8 cellular contexts compared by ENCODE assay signal in the genomic region with DNA sequence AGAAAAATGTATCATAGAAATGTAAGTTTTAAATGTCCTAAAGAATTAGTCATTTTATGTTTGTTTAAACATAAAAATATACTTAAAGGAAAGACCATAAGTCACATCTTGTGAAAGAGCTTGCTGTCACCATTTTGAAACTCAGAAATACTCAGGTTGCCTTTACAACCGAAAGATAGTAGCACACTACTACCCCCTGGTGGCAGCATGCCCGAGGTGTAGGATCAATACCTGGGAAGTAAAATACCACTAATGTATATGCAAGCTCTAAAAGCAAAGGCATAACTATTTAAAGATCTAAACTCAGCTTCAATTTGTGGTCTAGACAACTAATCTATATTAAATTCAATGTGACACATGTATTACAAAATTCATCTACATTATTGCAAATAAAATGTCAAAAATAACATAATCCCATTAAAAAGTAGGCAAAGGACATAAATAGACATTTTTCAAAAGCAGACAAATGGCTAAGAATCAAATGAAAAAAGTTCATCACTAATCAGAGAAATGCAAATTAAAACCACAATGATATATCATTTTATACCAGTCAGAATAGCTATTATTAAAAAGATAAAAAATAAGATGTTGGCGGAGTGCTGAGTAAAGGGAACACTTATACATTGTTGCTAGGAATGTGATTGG. TPM values are rescaled to one million over a fixed set of nuclear protein-coding genes. Genes with fewer than 3 reads are reported as not detected.
DNase-seq lines count a peak whose midpoint lies in the region; ATAC-seq and TF ChIP-seq lines count a peak whose summit lies in the region.

No MANE protein-coding gene starts in this region.

- no peak overlapping the region for H3K4me3 ChIP-seq in lower leg skin (ENCODE audit: low read depth, poor library complexity, severe bottlenecking)

- peak; percentile 82 for ATAC-seq in GM18861 (IDR thresholded peaks at IDR 0.05; ENCODE audit: unreplicated experiment)
- ATAC-seq in HG03280 (IDR thresholded peaks at IDR 0.05; ENCODE audit: unreplicated experiment): peak; percentile 92
- peak; percentile 86 to 97 for ATAC-seq in activated CD4-positive, CD25-positive, alpha-beta regulatory T cell treated with anti-CD3 and anti-CD28 coated beads, Interleukin-2, amount 50 U/mL, for 24 hours

- intact Hi-C loops in lower leg skin (cut with DNase I; ENCODE audit: low total_unique reads): no loop called here

- TF ChIP-seq CTCF in lower leg skin (IDR thresholded peaks at IDR 0.05): peak in 1 of 3 donors; percentile 73

- WGBS in lower leg skin, 2 donors: 33 to 36% methylated on average over 3 of the region's 3 CpGs

- in situ Hi-C loops in ACHN (cut with HindIII; ENCODE audit: low pct_ligation_motif_present, low pct_unique_long_range_greater_than_20kb, low sequenced_read_pairs): no loop called here

- peak; percentile 89 for DNase-seq in ACHN
- DNase-seq in NCI-H510A (lab: John Stamatoyannopoulos, UW): peak; percentile 20
- DNase-seq in cerebellar cortex (ENCODE audit: low spot score): peak; percentile 57
- DNase-seq in lower leg skin (ENCODE audit: low spot score in 2 of 2): peak; percentile 72 to 92
- peak; percentile 63 for DNase-seq in stimulated activated CD8-positive, alpha-beta memory T cell treated with anti-CD3 and anti-CD28 coated beads, Interleukin-12 subunit alpha, Interleukin-12 subunit beta, amount 100 ng/mL, for 4 hours (ENCODE audit: low read depth)

- no peak for TF ChIP-seq POLR2A in lower leg skin (IDR thresholded peaks at IDR 0.05)

RNA-seq across cellular contexts. Expression of gene FGL2, which starts 47.7 kb away (rescaled TPM):
- 10 to 100 TPM in 2 of 4 donors, 1 to 10 TPM in 2; 8.7 to 15.7 (median 10.2) TPM for total RNA-seq in lower leg skin

Comparison
In these comparisons a context has a peak if more than half of its experiments do, and no peak if none do; other contexts are left out.
1. DNase-seq: peak in every context shown above with its lines; median percentile 89 in ACHN; 82 in lower leg skin; 63 in stimulated activated CD8-positive, alpha-beta memory T cell treated with anti-CD3 and anti-CD28 coated beads, Interleukin-12 subunit alpha, Interleukin-12 subunit beta, amount 100 ng/mL, for 4 hours; 57 in cerebellar cortex; 20 in NCI-H510A.